11 cellular contexts compared by ENCODE assay signal in genomic region chrX:79107891-79108718, GRCh38. TPM values are rescaled to one million over a fixed set of nuclear protein-coding genes. Genes with fewer than 3 reads are reported as not detected.
DNase-seq lines count a peak whose midpoint lies in the region; ATAC-seq and TF ChIP-seq lines count a peak whose summit lies in the region.
"Had no signal": no experiment of that assay in that cellular context is flagged by ENCODE, and none has a peak within 500 bp of the region (broad histone marks: within the 10 kb centered on the region; RNA-seq: fewer than 3 reads in every experiment).

No MANE protein-coding gene starts in this region.

- no peaks in the 10 kb centered on the region for H3K27me3 Mint-ChIP-seq in activated CD4-positive, alpha-beta memory T cell treated with anti-CD3 and anti-CD28 coated beads, Interleukin-2, amount 10 ng/mL, durations not matched to agents 7 days and 5 days

- peak overlapping the region; percentile 32 for H3K4me3 Mint-ChIP-seq in activated CD4-positive, alpha-beta memory T cell treated with anti-CD3 and anti-CD28 coated beads, Interleukin-2, amount 10 ng/mL, durations not matched to agents 7 days and 5 days

- H3K27ac ChIP-seq in skin epidermis (peak overlapping the region in 14 of 21 experiments; percentile 8 to 90 (median 61)), sigmoid colon (no peak overlapping the region), foreskin keratinocyte (no peak overlapping the region)
- H3K27ac ChIP-seq: 22Rv1, VCaP had no signal

- intact Hi-C loops in sigmoid colon (cut with DNase I), result no loop called here

- CTCF ChIA-PET in activated CD4-positive, alpha-beta memory T cell treated with anti-CD3 and anti-CD28 coated beads, Interleukin-2, amount 10 ng/mL, durations not matched to agents 7 days and 5 days (lab: Charles Lee), result interaction anchor here (1.2 to 1.6 kb wide), 2 partner anchors 13 to 26 kb away, joined by 3 to 7 read pairs; no protein-coding TSS in a partner anchor

- H3K27me3 ChIP-seq in sigmoid colon, result no peaks in the 10 kb centered on the region
- no peaks in the 10 kb centered on the region for H3K27me3 ChIP-seq in foreskin keratinocyte

- no peaks in the 10 kb centered on the region for H3K9me3 ChIP-seq in sigmoid colon

- peaks cover 30% of the 10 kb centered on the region for H3K4me1 Mint-ChIP-seq in activated CD4-positive, alpha-beta memory T cell treated with anti-CD3 and anti-CD28 coated beads, Interleukin-2, amount 10 ng/mL, durations not matched to agents 7 days and 5 days

- TF ChIP-seq CTCF in sigmoid colon (IDR thresholded peaks at IDR 0.05) (no peak), foreskin keratinocyte (conservative IDR thresholded peaks at IDR 0.05) (no peak)

- H3K4me1 ChIP-seq in sigmoid colon (no peaks in the 10 kb centered on the region), foreskin keratinocyte (no peaks in the 10 kb centered on the region)

- DNase-seq in activated CD4-positive, CD25-positive, alpha-beta regulatory T cell (lab: John Stamatoyannopoulos, UW), result no peak
- no peak for DNase-seq in activated CD4-positive, alpha-beta memory T cell treated with anti-CD3 and anti-CD28 coated beads, Interleukin-2, amount 10 ng/mL, durations not matched to agents 7 days and 5 days
- DNase-seq in sigmoid colon (no peak), foreskin keratinocyte (no peak)
- DNase-seq: NCI-H510A treated with DMSO at 0.1 percent for 48 hours had no signal

- no peak for TF ChIP-seq EP300 in sigmoid colon (IDR thresholded peaks at IDR 0.05)

- H3K9me3 Mint-ChIP-seq in activated CD4-positive, alpha-beta memory T cell treated with anti-CD3 and anti-CD28 coated beads, Interleukin-2, amount 10 ng/mL, durations not matched to agents 7 days and 5 days, result peaks cover 5% of the 10 kb centered on the region

- H3K27ac Mint-ChIP-seq in activated CD4-positive, alpha-beta memory T cell treated with anti-CD3 and anti-CD28 coated beads, Interleukin-2, amount 10 ng/mL, durations not matched to agents 7 days and 5 days, result peak overlapping the region; percentile 94

- POLR2A ChIA-PET in activated CD4-positive, alpha-beta memory T cell treated with anti-CD3 and anti-CD28 coated beads, Interleukin-2, amount 10 ng/mL, durations not matched to agents 7 days and 5 days (lab: Charles Lee), result interaction anchor here (0.7 to 3.2 kb wide), 22 partner anchors 8 to 258 kb away, joined by 3 to 20 read pairs (median 5); partner anchors contain the start of genes GPR174 and P2RY10

- peaks cover 15% of the 10 kb centered on the region for H3K36me3 Mint-ChIP-seq in activated CD4-positive, alpha-beta memory T cell treated with anti-CD3 and anti-CD28 coated beads, Interleukin-2, amount 10 ng/mL, durations not matched to agents 7 days and 5 days (ENCODE audit: low read depth)

- H3K4me3 ChIP-seq in skin epidermis (no peak overlapping the region), sigmoid colon (no peak overlapping the region)

- peak; percentile 88 to 93 for ATAC-seq in activated CD4-positive, CD25-positive, alpha-beta regulatory T cell treated with anti-CD3 and anti-CD28 coated beads, Interleukin-2, amount 50 U/mL, for 24 hours
- ATAC-seq in HG02852 (IDR thresholded peaks at IDR 0.05; ENCODE audit: unreplicated experiment), result peak; percentile 83
- ATAC-seq in HG02642 (IDR thresholded peaks at IDR 0.05; ENCODE audit: poor library complexity, unreplicated experiment), result no peak
- ATAC-seq in foreskin keratinocyte, result no peak

- WGBS in sigmoid colon, 2 donors, result 56 to 72% methylated on average over 4 of the region's 4 CpGs

- TF ChIP-seq POLR2A in sigmoid colon (IDR thresholded peaks at IDR 0.05), result no peak

- H3K36me3 ChIP-seq in sigmoid colon, result no peaks in the 10 kb centered on the region

RNA-seq across cellular contexts. Expression of gene GPR174, which starts 36.4 kb away (rescaled TPM):
- total RNA-seq in activated CD4-positive, alpha-beta memory T cell treated with anti-CD3 and anti-CD28 coated beads, Interleukin-2, amount 10 ng/mL, durations not matched to agents 7 days and 5 days, result 10 to 100 TPM; 27.0 to 29.0 TPM
- total RNA-seq in sigmoid colon, result under 1 TPM in 2 of 4 donors, not detected in 2; 0.14 to 0.66 TPM
- polyA plus RNA-seq in sigmoid colon, result 1 to 10 TPM in 1 of 3 donors, not detected in 2; 2.2 TPM
- not detected in 2 replicates for total RNA-seq in foreskin keratinocyte
- not detected in 2 replicates for polyA plus RNA-seq in foreskin keratinocyte

Comparison
In these comparisons a context has a peak if more than half of its experiments do, and no peak if none do; other contexts are left out.
1. ATAC-seq: peak in activated CD4-positive, CD25-positive, alpha-beta regulatory T cell treated with anti-CD3 and anti-CD28 coated beads, Interleukin-2, amount 50 U/mL, for 24 hours (2 of 2) and HG02852 (single experiment); none in HG02642 (single experiment) and foreskin keratinocyte (single experiment).
2. H3K27ac ChIP-seq: peak in skin epidermis (14 of 21); none in sigmoid colon (0 of 4) and foreskin keratinocyte (single experiment).
3. RNA of gene GPR174, which starts 36.4 kb away (total RNA-seq): 27.0 to 29.0 TPM in activated CD4-positive, alpha-beta memory T cell treated with anti-CD3 and anti-CD28 coated beads, Interleukin-2, amount 10 ng/mL, durations not matched to agents 7 days and 5 days; 0.14 to 0.66 TPM in sigmoid colon and not detected in foreskin keratinocyte; every median in the first group is over 10 times any median in the second.